In the genomic region with DNA sequence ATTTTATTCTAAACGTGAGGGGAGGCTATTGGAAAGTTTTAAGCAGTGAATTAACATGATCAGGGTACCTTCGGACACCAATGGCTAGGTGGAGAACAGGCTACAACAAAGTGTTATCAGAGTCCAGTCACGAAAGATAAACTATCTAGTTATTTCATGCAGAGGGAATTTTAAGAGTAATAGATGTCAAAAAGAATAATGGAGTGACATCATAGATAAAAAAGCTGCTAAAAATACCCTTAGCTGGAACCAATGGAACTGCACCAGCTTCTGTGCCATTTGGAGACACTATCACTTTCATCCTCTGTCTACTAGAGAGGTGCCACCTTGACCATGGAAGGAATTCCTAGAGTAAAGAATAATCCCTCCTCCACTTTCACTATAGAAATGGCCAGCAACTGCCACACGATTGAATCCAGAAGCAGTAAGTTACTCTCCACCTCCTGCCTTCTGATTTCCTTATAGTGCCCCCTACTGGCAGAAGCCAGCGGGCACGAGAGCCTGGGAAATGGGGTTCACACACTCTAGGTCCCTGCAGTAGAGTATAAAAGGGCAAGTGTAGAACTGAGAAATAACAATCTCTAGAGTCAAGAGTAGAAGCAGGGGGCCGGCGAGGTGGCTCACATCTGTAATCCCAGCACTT, we compare ENCODE assay signal across 8 cellular contexts.
A peak's percentile ranks its signal among the peaks of the same experiment; 100 is the strongest.
DNase-seq lines count a peak whose midpoint lies in the region; ATAC-seq and TF ChIP-seq lines count a peak whose summit lies in the region.

No MANE protein-coding gene starts in this region.

- no peaks in the 10 kb centered on the region for H3K9me3 Mint-ChIP-seq in activated naive CD4-positive, alpha-beta T cell treated with anti-CD3 and anti-CD28 coated beads, Interleukin-2, amount 50 U/mL, for 24 hours

- peaks cover 38% of the 10 kb centered on the region for H3K4me1 ChIP-seq in RWPE2 (ENCODE audit: insufficient read depth, poor library complexity, severe bottlenecking)

- DNase-seq in SIG-M5 treated with dmso at 0.1 percent for 504 hours (lab: John Stamatoyannopoulos, UW; ENCODE audit: unreplicated experiment) (peak; percentile 39), SIG-M5 (lab: John Stamatoyannopoulos, UW) (no peak), RWPE2 (ENCODE audit: low spot score) (no peak), iris pigment epithelial cell (ENCODE audit: low read depth) (peak; percentile 30)
- peak; percentile 20 for DNase-seq in stimulated activated CD8-positive, alpha-beta memory T cell treated with anti-CD3 and anti-CD28 coated beads, Interleukin-12 subunit alpha, Interleukin-12 subunit beta, amount 100 ng/mL, for 1 hour (ENCODE audit: low read depth)

- H3K27ac ChIP-seq in RWPE2 (ENCODE audit: poor library complexity, severe bottlenecking) = no peak overlapping the region

- no peak overlapping the region for H3K4me3 ChIP-seq in RWPE2 (ENCODE audit: severe bottlenecking)

- no peaks in the 10 kb centered on the region for H3K27me3 ChIP-seq in RWPE2 (ENCODE audit: insufficient read depth, poor library complexity, severe bottlenecking)

- peaks cover 39% of the 10 kb centered on the region for H3K4me1 Mint-ChIP-seq in activated naive CD4-positive, alpha-beta T cell treated with anti-CD3 and anti-CD28 coated beads, Interleukin-2, amount 50 U/mL, for 24 hours

- H3K27me3 Mint-ChIP-seq in activated naive CD4-positive, alpha-beta T cell treated with anti-CD3 and anti-CD28 coated beads, Interleukin-2, amount 50 U/mL, for 24 hours = no peaks in the 10 kb centered on the region

- H3K36me3 ChIP-seq in RWPE2 (ENCODE audit: low read depth) = peaks cover 3% of the 10 kb centered on the region; the same call in 1 of the 2 replicates

- H3K36me3 Mint-ChIP-seq in activated naive CD4-positive, alpha-beta T cell treated with anti-CD3 and anti-CD28 coated beads, Interleukin-2, amount 50 U/mL, for 24 hours = no peaks in the 10 kb centered on the region

- H3K27ac Mint-ChIP-seq in activated naive CD4-positive, alpha-beta T cell treated with anti-CD3 and anti-CD28 coated beads, Interleukin-2, amount 50 U/mL, for 24 hours = peak overlapping the region; percentile 36

- ATAC-seq in RWPE2 (ENCODE audit: low read depth) = no peak
- no peak for ATAC-seq in GM18868 (IDR thresholded peaks at IDR 0.05; ENCODE audit: unreplicated experiment)
- ATAC-seq in HG03175 (IDR thresholded peaks at IDR 0.05; ENCODE audit: unreplicated experiment) = no peak

- H3K4me3 Mint-ChIP-seq in activated naive CD4-positive, alpha-beta T cell treated with anti-CD3 and anti-CD28 coated beads, Interleukin-2, amount 50 U/mL, for 24 hours = no peak overlapping the region

- no peaks in the 10 kb centered on the region for H3K9me3 ChIP-seq in RWPE2 (ENCODE audit: severe bottlenecking)

- TF ChIP-seq CTCF in RWPE2 (IDR thresholded peaks at IDR 0.05; ENCODE audit: poor library complexity, severe bottlenecking) = peak; percentile 29

Comparison
In these comparisons a context has a peak if more than half of its experiments do, and no peak if none do; other contexts are left out.
1. DNase-seq: peak in SIG-M5 treated with dmso at 0.1 percent for 504 hours (single experiment), iris pigment epithelial cell (single experiment) and stimulated activated CD8-positive, alpha-beta memory T cell treated with anti-CD3 and anti-CD28 coated beads, Interleukin-12 subunit alpha, Interleukin-12 subunit beta, amount 100 ng/mL, for 1 hour (single experiment); none in SIG-M5 (single experiment) and RWPE2 (single experiment).